Comparison of ENCODE assay signal across 2 cellular contexts in genomic region chr6:12011276-12012112, GRCh38.
TF ChIP-seq lines count a peak whose summit lies in the region.

No MANE protein-coding gene starts in this region.

TF ChIP-seq in A549, 52 proteins besides CTCF, POLR2A, EP300 and RAD21 (continued from another document):
- peak; percentile 45 to 68; a peak in 3 of 5 replicates for TF ChIP-seq JUN (IDR thresholded peaks at IDR 0.05)

TF ChIP-seq in GM12878, 131 proteins besides CTCF, POLR2A, EP300 and RAD21 (continued from another document):
- TF ChIP-seq USF2 (IDR thresholded peaks at IDR 0.05; ENCODE audit: borderline replicate concordance, low read depth, low read length) (peak; percentile 24), PKNOX1 (IDR thresholded peaks at IDR 0.05) (no peak), CBX5 (IDR thresholded peaks at IDR 0.05; ENCODE audit: low read depth) (0 out of 2 replicates have a peak, but pooled peaks have one; percentile 24), YY1 (IDR thresholded peaks at IDR 0.05; ENCODE audit: low read depth, low read length) (0 out of 2 replicates have a peak, but pooled peaks have one; percentile 21), ATF2 (IDR thresholded peaks at IDR 0.05; ENCODE audit: low read length) (peak; percentile 28; the same call in 1 of the 2 replicates), PAX5 (IDR thresholded peaks at IDR 0.05; ENCODE audit: borderline replicate concordance, low read depth, low read length) (peak; percentile 18; the same call in 1 of the 2 replicates), TCF12 (IDR thresholded peaks at IDR 0.05; ENCODE audit: low read depth, low read length) (peak; percentile 27; the same call in 1 of the 2 replicates), MEF2A (IDR thresholded peaks at IDR 0.05; ENCODE audit: insufficient read depth, low read depth, low read length) (0 out of 2 replicates have a peak, but pooled peaks have one; percentile 30), MXI1 (IDR thresholded peaks at IDR 0.05; ENCODE audit: low read depth, low read length) (peak; percentile 12; the same call in 1 of the 2 replicates), ETV6 (conservative IDR thresholded peaks at IDR 0.05 in 1 of 2, IDR thresholded peaks at IDR 0.05 in 1 of 2; ENCODE audit: borderline replicate concordance in 1 of 2, low read depth in 1 of 2) (no peak; a peak in 2 of 4 replicates), ATF7 (IDR thresholded peaks at IDR 0.05; ENCODE audit: low read depth) (peak; percentile 80), TCF3 (IDR thresholded peaks at IDR 0.05; ENCODE audit: borderline replicate concordance, insufficient read depth, low read depth, low read length) (0 out of 2 replicates have a peak, but pooled peaks have one; percentile 58), ZNF622 (IDR thresholded peaks at IDR 0.05) (no peak), USF1 (IDR thresholded peaks at IDR 0.05; ENCODE audit: borderline replicate concordance, extremely low read length, insufficient read depth, low read depth, low read length) (peak; percentile 78), TARDBP (IDR thresholded peaks at IDR 0.05; ENCODE audit: borderline replicate concordance) (0 out of 2 replicates have a peak, but pooled peaks have one; percentile 21), BHLHE40 (IDR thresholded peaks at IDR 0.05; ENCODE audit: borderline replicate concordance in 1 of 2, low read depth in 2 of 2, low read length in 1 of 2) (peak; percentile 62 to 88), NR2F1 (conservative IDR thresholded peaks at IDR 0.05) (peak; percentile 55; the same call in 1 of the 2 replicates), CHD2 (IDR thresholded peaks at IDR 0.05; ENCODE audit: borderline replicate concordance, low read depth, low read length) (peak; percentile 50; the same call in 1 of the 2 replicates), ESRRA (IDR thresholded peaks at IDR 0.05; ENCODE audit: low read length) (no peak), EGR1 (IDR thresholded peaks at IDR 0.05; ENCODE audit: borderline replicate concordance in 1 of 2, low read depth in 2 of 2, low read length in 2 of 2) (peak in 1 of 2 experiments; percentile 99; a peak in 2 of 3 replicates)
